Comparison of ENCODE assay signal across 2 cellular contexts in genomic region chr16:84617068-84617630, GRCh38.
TF ChIP-seq lines count a peak whose summit lies in the region.

No MANE protein-coding gene starts in this region.

TF ChIP-seq in HEK293, 187 proteins besides CTCF, POLR2A, EP300 and RAD21 (continues in another document):
- no peak for TF ChIP-seq ZNF830 (tag by site-specific recombination; IDR thresholded peaks at IDR 0.05; ENCODE audit: low read depth)
- no peak for TF ChIP-seq ZBTB11 (tag by site-specific recombination; conservative IDR thresholded peaks at IDR 0.05; ENCODE audit: low read depth)
- no peak for TF ChIP-seq ZNF37A (tag by site-specific recombination; IDR thresholded peaks at IDR 0.05)
- TF ChIP-seq ZBTB20 (tag by site-specific recombination; IDR thresholded peaks at IDR 0.05): peak; percentile 80
- TF ChIP-seq GFI1B (tag by site-specific recombination; IDR thresholded peaks at IDR 0.05): no peak
- no peak for TF ChIP-seq ZNF561 (tag by site-specific recombination; IDR thresholded peaks at IDR 0.05; ENCODE audit: borderline replicate concordance)
- TF ChIP-seq ZBTB48 (tag by site-specific recombination; IDR thresholded peaks at IDR 0.05): no peak
- TF ChIP-seq KLF9 (tag by site-specific recombination; IDR thresholded peaks at IDR 0.05; ENCODE audit: low read depth): no peak
- TF ChIP-seq KLF10 (tag by site-specific recombination; IDR thresholded peaks at IDR 0.05): no peak
- TF ChIP-seq ZNF488 (tag by site-specific recombination; IDR thresholded peaks at IDR 0.05): no peak
- no peak for TF ChIP-seq ZNF449 (tag by site-specific recombination; IDR thresholded peaks at IDR 0.05)
- no peak for TF ChIP-seq ZNF112 (tag by site-specific recombination; IDR thresholded peaks at IDR 0.05)
- no peak for TF ChIP-seq ZNF677 (tag by site-specific recombination; IDR thresholded peaks at IDR 0.05)
- TF ChIP-seq WT1 (tag by site-specific recombination; IDR thresholded peaks at IDR 0.05): peak; percentile 31; the same call in 1 of the 2 replicates
- TF ChIP-seq ZNF600 (tag by site-specific recombination; IDR thresholded peaks at IDR 0.05): peak; percentile 62; the same call in 1 of the 2 replicates
- TF ChIP-seq ZNF155 (tag by site-specific recombination; IDR thresholded peaks at IDR 0.05): no peak
- TF ChIP-seq PRDM2 (tag by site-specific recombination; IDR thresholded peaks at IDR 0.05; ENCODE audit: borderline replicate concordance): no peak

TF ChIP-seq in GM12878, 131 proteins besides CTCF, POLR2A, EP300 and RAD21:
- 0 out of 2 replicates have a peak, but pooled peaks have one; percentile 17 for TF ChIP-seq CBFB (IDR thresholded peaks at IDR 0.05; ENCODE audit: low read depth)
- peak in 1 of 2 experiments; percentile 29; a peak in 1 of 3 replicates for TF ChIP-seq EGR1 (IDR thresholded peaks at IDR 0.05; ENCODE audit: borderline replicate concordance in 1 of 2, low read depth in 2 of 2, low read length in 2 of 2)
- TF ChIP-seq POLR2AphosphoS5 (IDR thresholded peaks at IDR 0.05; ENCODE audit: low read length): peak; percentile 15; the same call in 1 of the 2 replicates
- 0 out of 2 replicates have a peak, but pooled peaks have one; percentile 43 for TF ChIP-seq PML (IDR thresholded peaks at IDR 0.05; ENCODE audit: low read length)
- TF ChIP-seq MYB (IDR thresholded peaks at IDR 0.05; ENCODE audit: borderline replicate concordance, low read depth, low read length): no peak
- TF ChIP-seq TAF1 (IDR thresholded peaks at IDR 0.05; ENCODE audit: borderline replicate concordance, low read depth, low read length): no peak
- TF ChIP-seq PRDM15 (CRISPR knock-in tag; IDR thresholded peaks at IDR 0.05): no peak
- no peak for TF ChIP-seq RAD51 (IDR thresholded peaks at IDR 0.05)
- TF ChIP-seq USF2 (IDR thresholded peaks at IDR 0.05; ENCODE audit: borderline replicate concordance, low read depth, low read length): no peak
- TF ChIP-seq TCF7 (IDR thresholded peaks at IDR 0.05; ENCODE audit: borderline replicate concordance): no peak
- no peak for TF ChIP-seq NRF1 (conservative IDR thresholded peaks at IDR 0.05; ENCODE audit: low read depth, low read length)
